Comparison of ENCODE assay signal across 16 cellular contexts in the genomic region with DNA sequence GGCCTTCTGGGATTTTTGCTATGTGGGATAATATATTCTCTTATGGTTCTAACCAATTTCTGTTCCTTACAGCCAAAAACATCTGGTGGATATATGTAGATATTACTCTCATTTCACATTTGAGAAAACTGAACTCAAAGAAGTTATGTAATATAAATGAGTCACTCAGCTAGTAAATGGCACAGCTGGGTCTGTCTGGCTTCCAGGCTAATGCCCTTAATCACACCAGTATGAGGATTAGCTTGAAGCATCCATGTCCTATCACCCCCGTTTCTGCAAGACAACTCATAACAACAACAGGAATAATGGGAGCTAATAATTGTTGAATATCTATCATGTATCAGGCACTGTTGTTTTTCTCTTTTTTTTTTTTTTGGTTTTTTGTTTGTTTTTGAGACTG. TPM values are rescaled to one million over a fixed set of nuclear protein-coding genes. Genes with fewer than 3 reads are reported as not detected.
DNase-seq lines count a peak whose midpoint lies in the region; ATAC-seq and TF ChIP-seq lines count a peak whose summit lies in the region.
"Had no signal": no experiment of that assay in that cellular context is flagged by ENCODE, and none has a peak within 500 bp of the region (broad histone marks: within the 10 kb centered on the region; RNA-seq: fewer than 3 reads in every experiment).

No MANE protein-coding gene starts in this region.

- ATAC-seq in RWPE2 (ENCODE audit: low read depth) (peak; percentile 78), GM18519 (IDR thresholded peaks at IDR 0.05; ENCODE audit: low FRiP score, unreplicated experiment) (no peak), left lobe of liver (no peak)
- ATAC-seq: mucosa of descending colon had no signal

- no peak for TF ChIP-seq CTCF in AG04450 (IDR thresholded peaks at IDR 0.05; ENCODE audit: low read depth, low read length)
- TF ChIP-seq CTCF in HEK293 (tag by site-specific recombination; IDR thresholded peaks at IDR 0.05) = no peak
- no peak for TF ChIP-seq CTCF in RWPE2 (IDR thresholded peaks at IDR 0.05; ENCODE audit: poor library complexity, severe bottlenecking)
- no peak for TF ChIP-seq CTCF in fibroblast of mammary gland (conservative IDR thresholded peaks at IDR 0.05; ENCODE audit: control insufficient read depth, insufficient read depth, low read depth, low read length)

- H3K4me3 ChIP-seq in AG04450 (ENCODE audit: low read depth, low read length) (no peak overlapping the region), HEK293 (ENCODE audit: low read depth, low read length) (no peak overlapping the region), RWPE2 (ENCODE audit: severe bottlenecking) (no peak overlapping the region), fibroblast of mammary gland (ENCODE audit: control insufficient read depth, low read depth, low read length) (no peak overlapping the region)
- no peak overlapping the region for H3K4me3 ChIP-seq in CD4-positive, alpha-beta memory T cell (ENCODE audit: low read length in 2 of 2)
- H3K4me3 ChIP-seq: mucosa of descending colon, SJSA1, thyroid gland had no signal

- POLR2A ChIA-PET in AG04450 (lab: Yijun Ruan, JAX) = interaction anchor here (0.9 kb wide), 1 partner anchor 25 kb away, joined by 3 read pairs; no protein-coding TSS in a partner anchor
- POLR2A ChIA-PET in HEK293 (lab: Yijun Ruan, JAX) = no interaction called here
- POLR2A ChIA-PET in CD4-positive, alpha-beta memory T cell (lab: Charles Lee; ENCODE audit: partially characterized antibody) = no interaction called here

- H3K9me3 Mint-ChIP-seq in CD4-positive, alpha-beta memory T cell = no peaks in the 10 kb centered on the region

- intact Hi-C loops in CD4-positive, alpha-beta memory T cell (cut with micrococcal nuclease) = no loop called here

- DNase-seq in AG04450 (ENCODE audit: low read depth, low spot score) (peak; percentile 20), RWPE2 (ENCODE audit: low spot score) (no peak), fibroblast of mammary gland (ENCODE audit: low read depth) (peak; percentile 76), left lobe of liver (ENCODE audit: low spot score) (no peak)
- DNase-seq in CD4-positive, alpha-beta memory T cell = no peak
- DNase-seq in NK-92 treated with Interleukin-12 subunit alpha and Interleukin-12 subunit beta, amount 100 ng/mL, for 24 hours (lab: John Stamatoyannopoulos, UW) = no peak
- DNase-seq: activated gamma-delta T cell; effector CD8-positive, alpha-beta T cell; glutamatergic neuron; mucosa of descending colon; NCI-H1930; NCI-H526 treated with DMSO at 0.1 percent for 48 hours; thyroid gland had no signal

- H3K36me3 ChIP-seq in HEK293 (ENCODE audit: control insufficient read depth in 2 of 2, insufficient read depth in 1 of 2, low read length in 2 of 2) = no peaks in the 10 kb centered on the region
- H3K36me3 ChIP-seq in RWPE2 (ENCODE audit: low read depth) = no peaks in the 10 kb centered on the region
- no peaks in the 10 kb centered on the region for H3K36me3 ChIP-seq in CD4-positive, alpha-beta memory T cell (ENCODE audit: insufficient read depth, low read length)
- H3K36me3 ChIP-seq: SJSA1, thyroid gland had no signal

- no peaks in the 10 kb centered on the region for H3K27me3 ChIP-seq in AG04450 (ENCODE audit: control insufficient read depth, insufficient read depth, low read length)
- H3K27me3 ChIP-seq in RWPE2 (ENCODE audit: insufficient read depth, poor library complexity, severe bottlenecking) = no peaks in the 10 kb centered on the region
- H3K27me3 ChIP-seq in CD4-positive, alpha-beta memory T cell (ENCODE audit: insufficient read depth, low read length) = no peaks in the 10 kb centered on the region
- H3K27me3 ChIP-seq: SJSA1, thyroid gland had no signal

- no peak overlapping the region for H3K27ac ChIP-seq in AG04450 (ENCODE audit: low read depth, low read length)
- H3K27ac ChIP-seq in HEK293 (ENCODE audit: extremely low read depth, low read depth, low read length) = no peak overlapping the region
- H3K27ac ChIP-seq in RWPE2 (ENCODE audit: poor library complexity, severe bottlenecking) = no peak overlapping the region
- H3K27ac ChIP-seq in CD4-positive, alpha-beta memory T cell (ENCODE audit: low read depth, low read length) = no peak overlapping the region
- H3K27ac ChIP-seq: SJSA1, thyroid gland had no signal

- no peak overlapping the region for H3K4me3 Mint-ChIP-seq in CD4-positive, alpha-beta memory T cell

- no peaks in the 10 kb centered on the region for H3K4me1 ChIP-seq in HEK293 (ENCODE audit: control insufficient read depth, insufficient read depth, low read length)
- no peaks in the 10 kb centered on the region for H3K4me1 ChIP-seq in RWPE2 (ENCODE audit: insufficient read depth, poor library complexity, severe bottlenecking)
- H3K4me1 ChIP-seq in CD4-positive, alpha-beta memory T cell (ENCODE audit: insufficient read depth, low read length) = no peaks in the 10 kb centered on the region
- H3K4me1 ChIP-seq: SJSA1, thyroid gland had no signal

- H3K27ac Mint-ChIP-seq in CD4-positive, alpha-beta memory T cell = no peak overlapping the region

- H3K36me3 Mint-ChIP-seq in CD4-positive, alpha-beta memory T cell = no peaks in the 10 kb centered on the region

- no peaks in the 10 kb centered on the region for H3K27me3 Mint-ChIP-seq in CD4-positive, alpha-beta memory T cell

- no peaks in the 10 kb centered on the region for H3K4me1 Mint-ChIP-seq in CD4-positive, alpha-beta memory T cell

- CTCF ChIA-PET in AG04450 (lab: Charles Lee) = interaction anchor here (4.7 kb wide), 1 partner anchor 11 kb away, joined by 43 read pairs; no protein-coding TSS in a partner anchor
- CTCF ChIA-PET in HEK293 (lab: Yijun Ruan, JAX) = interaction anchor here (0.6 kb wide), 1 partner anchor 93 kb away, joined by 3 read pairs; no protein-coding TSS in a partner anchor
- CTCF ChIA-PET in CD4-positive, alpha-beta memory T cell (lab: Charles Lee; ENCODE audit: partially characterized antibody) = interaction anchor here (3.9 kb wide), 1 partner anchor 10 kb away, joined by 25 read pairs; no protein-coding TSS in a partner anchor

- H3K9me3 ChIP-seq in AG04450 (ENCODE audit: control insufficient read depth, insufficient read depth, low read length) (no peaks in the 10 kb centered on the region; the same call in 1 of the 2 replicates), HEK293 (ENCODE audit: control insufficient read depth, insufficient read depth, low read depth, low read length) (no peaks in the 10 kb centered on the region), RWPE2 (ENCODE audit: severe bottlenecking) (no peaks in the 10 kb centered on the region)
- no peaks in the 10 kb centered on the region for H3K9me3 ChIP-seq in CD4-positive, alpha-beta memory T cell (ENCODE audit: control insufficient read depth in 1 of 2, low read length in 2 of 2)
- H3K9me3 ChIP-seq: mucosa of descending colon, SJSA1, thyroid gland had no signal

TF ChIP-seq in HEK293, 187 proteins besides CTCF, POLR2A, EP300 and RAD21:
- TF ChIP-seq, protein P1, sequence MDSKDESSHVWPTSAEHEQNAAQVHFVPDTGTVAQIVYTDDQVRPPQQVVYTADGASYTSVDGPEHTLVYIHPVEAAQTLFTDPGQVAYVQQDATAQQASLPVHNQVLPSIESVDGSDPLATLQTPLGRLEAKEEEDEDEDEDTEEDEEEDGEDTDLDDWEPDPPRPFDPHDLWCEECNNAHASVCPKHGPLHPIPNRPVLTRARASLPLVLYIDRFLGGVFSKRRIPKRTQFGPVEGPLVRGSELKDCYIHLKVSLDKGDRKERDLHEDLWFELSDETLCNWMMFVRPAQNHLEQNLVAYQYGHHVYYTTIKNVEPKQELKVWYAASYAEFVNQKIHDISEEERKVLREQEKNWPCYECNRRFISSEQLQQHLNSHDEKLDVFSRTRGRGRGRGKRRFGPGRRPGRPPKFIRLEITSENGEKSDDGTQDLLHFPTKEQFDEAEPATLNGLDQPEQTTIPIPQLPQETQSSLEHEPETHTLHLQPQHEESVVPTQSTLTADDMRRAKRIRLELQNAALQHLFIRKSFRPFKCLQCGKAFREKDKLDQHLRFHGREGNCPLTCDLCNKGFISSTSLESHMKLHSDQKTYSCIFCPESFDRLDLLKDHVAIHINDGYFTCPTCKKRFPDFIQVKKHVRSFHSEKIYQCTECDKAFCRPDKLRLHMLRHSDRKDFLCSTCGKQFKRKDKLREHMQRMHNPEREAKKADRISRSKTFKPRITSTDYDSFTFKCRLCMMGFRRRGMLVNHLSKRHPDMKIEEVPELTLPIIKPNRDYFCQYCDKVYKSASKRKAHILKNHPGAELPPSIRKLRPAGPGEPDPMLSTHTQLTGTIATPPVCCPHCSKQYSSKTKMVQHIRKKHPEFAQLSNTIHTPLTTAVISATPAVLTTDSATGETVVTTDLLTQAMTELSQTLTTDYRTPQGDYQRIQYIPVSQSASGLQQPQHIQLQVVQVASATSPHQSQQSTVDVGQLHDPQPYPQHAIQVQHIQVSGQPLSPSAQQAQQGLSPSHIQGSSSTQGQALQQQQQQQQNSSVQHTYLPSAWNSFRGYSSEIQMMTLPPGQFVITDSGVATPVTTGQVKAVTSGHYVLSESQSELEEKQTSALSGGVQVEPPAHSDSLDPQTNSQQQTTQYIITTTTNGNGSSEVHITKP (tag by site-specific recombination; IDR thresholded peaks at IDR 0.05) = 0 out of 2 replicates have a peak, but pooled peaks have one; percentile 46
- TF ChIP-seq ZNF629 (tag by site-specific recombination; IDR thresholded peaks at IDR 0.05) (no peak), ZNF37A (tag by site-specific recombination; IDR thresholded peaks at IDR 0.05) (no peak), BCL11A (tag by site-specific recombination; IDR thresholded peaks at IDR 0.05; ENCODE audit: low read depth) (no peak), ZNF121 (tag by site-specific recombination; IDR thresholded peaks at IDR 0.05) (no peak), ZNF623 (tag by site-specific recombination; IDR thresholded peaks at IDR 0.05) (no peak), ZBTB48 (tag by site-specific recombination; IDR thresholded peaks at IDR 0.05) (no peak)

RNA-seq across cellular contexts. Expression of a gene that starts 34.4 kb away (rescaled TPM):
- polyA plus RNA-seq in AG04450 (2011; rRNA removed) = 26.9 and 35.5 TPM in 2 replicates
- 94.0 and 131 TPM in 2 replicates for polyA minus RNA-seq in AG04450 (2011; rRNA and poly(A)+ RNA removed)
- total RNA-seq in CD4-positive, alpha-beta memory T cell = 100 to 1,000 TPM; 194 to 206 TPM
- 10 to 100 TPM in 1 of 2 donors, 1 to 10 TPM in 1; 4.8 to 17.8 TPM for polyA plus RNA-seq in CD4-positive, alpha-beta memory T cell
- total RNA-seq in left lobe of liver = 44.3 TPM

Comparison
In these comparisons a context has a peak if more than half of its experiments do, and no peak if none do; other contexts are left out.
1. DNase-seq: peak in AG04450 (single experiment) and fibroblast of mammary gland (single experiment); none in RWPE2 (single experiment), CD4-positive, alpha-beta memory T cell (0 of 5), NK-92 treated with Interleukin-12 subunit alpha and Interleukin-12 subunit beta, amount 100 ng/mL, for 24 hours (single experiment) and left lobe of liver (single experiment).